8 cellular contexts compared by ENCODE assay signal in genomic region chr1:184754479-184755225, GRCh38. TPM values are rescaled to one million over a fixed set of nuclear protein-coding genes. Genes with fewer than 3 reads are reported as not detected.
DNase-seq lines count a peak whose midpoint lies in the region; ATAC-seq and TF ChIP-seq lines count a peak whose summit lies in the region.

Gene EDEM3, minus strand, starts transcription at chr1:184754858. Its CDS starts 212 bp downstream, at chr1:184754646.

- H3K4me1 ChIP-seq in ACC112 (ENCODE audit: control insufficient read depth, insufficient read depth, low read length, unreplicated experiment) (peaks cover 21% of the 10 kb centered on the region), breast epithelium (no peaks in the 10 kb centered on the region), iPS-18a (ENCODE audit: control insufficient read depth, low read depth, low read length) (peaks cover 9% of the 10 kb centered on the region), skeletal muscle satellite cell (ENCODE audit: control insufficient read depth, insufficient read depth, low read length) (peaks cover 16% of the 10 kb centered on the region)

- peak within 1 kb of the TSS; percentile 92 for H2AFZ ChIP-seq in ACC112 (ENCODE audit: low read length, unreplicated experiment)

- H3K9me3 ChIP-seq in breast epithelium (no peaks in the 10 kb centered on the region), iPS-18a (ENCODE audit: control insufficient read depth, low read depth, low read length) (no peaks in the 10 kb centered on the region), skeletal muscle satellite cell (replicated peaks; ENCODE audit: low read length) (no peaks in the 10 kb centered on the region)

- H3K79me2 ChIP-seq in ACC112 (ENCODE audit: control insufficient read depth, insufficient read depth, low read length, unreplicated experiment), result peaks cover 37% of the 10 kb centered on the region

- TF ChIP-seq CTCF in VCaP (conservative IDR thresholded peaks at IDR 0.05) (no peak), breast epithelium (IDR thresholded peaks at IDR 0.05) (peak in 1 of 3 donors; percentile 9)

- peak within 1 kb of the TSS; percentile 56 for H3K9ac ChIP-seq in iPS-18a (ENCODE audit: low read length)
- H3K9ac ChIP-seq in skeletal muscle satellite cell (ENCODE audit: low read depth, low read length), result peak within 1 kb of the TSS; percentile 94

- peak; percentile 88 for TF ChIP-seq POLR2A in breast epithelium (IDR thresholded peaks at IDR 0.05)

- peak; percentile 94 for ATAC-seq in GM18870 (IDR thresholded peaks at IDR 0.05; ENCODE audit: unreplicated experiment)
- ATAC-seq in HG03135 (IDR thresholded peaks at IDR 0.05; ENCODE audit: unreplicated experiment), result peak; percentile 95

- peak within 1 kb of the TSS; percentile 89 for H3K4me2 ChIP-seq in skeletal muscle satellite cell (ENCODE audit: low read length)

- H3K36me3 ChIP-seq in ACC112 (ENCODE audit: insufficient read depth, low read length) (no peaks in the 10 kb centered on the region), breast epithelium (no peaks in the 10 kb centered on the region), iPS-18a (ENCODE audit: control insufficient read depth, low read depth, low read length) (no peaks in the 10 kb centered on the region), skeletal muscle satellite cell (ENCODE audit: insufficient read depth, low read length) (no peaks in the 10 kb centered on the region)

- intact Hi-C loops in breast epithelium (cut with DNase I; ENCODE audit: low total_unique reads), result no loop called here

- DNase-seq in NCI-H2196 treated with DMSO at 0.1 percent for 48 hours (lab: John Stamatoyannopoulos, UW; ENCODE audit: unreplicated experiment) (peak; percentile 99), breast epithelium (ENCODE audit: low spot score in 2 of 2) (peak; percentile 97 to 99)

- H3K27ac ChIP-seq in ACC112 (ENCODE audit: low read depth, low read length), result peak within 1 kb of the TSS; percentile 79
- peak within 1 kb of the TSS; percentile 89 for H3K27ac ChIP-seq in VCaP
- peak within 1 kb of the TSS; percentile 94 to 97 for H3K27ac ChIP-seq in breast epithelium
- no peak within 1 kb of the TSS for H3K27ac ChIP-seq in iPS-18a (ENCODE audit: low read length)

- H3K27me3 ChIP-seq in ACC112 (ENCODE audit: insufficient read depth, low read length) (no peaks in the 10 kb centered on the region), breast epithelium (no peaks in the 10 kb centered on the region), iPS-18a (ENCODE audit: control insufficient read depth, insufficient read depth, low read length) (peaks cover 19% of the 10 kb centered on the region), skeletal muscle satellite cell (ENCODE audit: control insufficient read depth, insufficient read depth, low read length) (no peaks in the 10 kb centered on the region)

- peak within 1 kb of the TSS; percentile 90 for H3K4me3 ChIP-seq in ACC112 (ENCODE audit: low read depth, low read length)
- H3K4me3 ChIP-seq in breast epithelium, result peak within 1 kb of the TSS; percentile 83 to 97 (median 95)
- H3K4me3 ChIP-seq in iPS-18a (ENCODE audit: low read length), result peak within 1 kb of the TSS; percentile 86
- H3K4me3 ChIP-seq in skeletal muscle satellite cell (ENCODE audit: low read length), result peak within 1 kb of the TSS; percentile 95

RNA-seq across cellular contexts. Expression of gene EDEM3, which starts in this region (rescaled TPM):
- total RNA-seq in breast epithelium, result 10 to 100 TPM; 42.3 to 44.5 (median 43.2) TPM
- total RNA-seq in skeletal muscle satellite cell (2012; rRNA removed), result 53.2 and 57.7 TPM in 2 replicates
